1 cellular context compared by ENCODE assay signal in the genomic region with DNA sequence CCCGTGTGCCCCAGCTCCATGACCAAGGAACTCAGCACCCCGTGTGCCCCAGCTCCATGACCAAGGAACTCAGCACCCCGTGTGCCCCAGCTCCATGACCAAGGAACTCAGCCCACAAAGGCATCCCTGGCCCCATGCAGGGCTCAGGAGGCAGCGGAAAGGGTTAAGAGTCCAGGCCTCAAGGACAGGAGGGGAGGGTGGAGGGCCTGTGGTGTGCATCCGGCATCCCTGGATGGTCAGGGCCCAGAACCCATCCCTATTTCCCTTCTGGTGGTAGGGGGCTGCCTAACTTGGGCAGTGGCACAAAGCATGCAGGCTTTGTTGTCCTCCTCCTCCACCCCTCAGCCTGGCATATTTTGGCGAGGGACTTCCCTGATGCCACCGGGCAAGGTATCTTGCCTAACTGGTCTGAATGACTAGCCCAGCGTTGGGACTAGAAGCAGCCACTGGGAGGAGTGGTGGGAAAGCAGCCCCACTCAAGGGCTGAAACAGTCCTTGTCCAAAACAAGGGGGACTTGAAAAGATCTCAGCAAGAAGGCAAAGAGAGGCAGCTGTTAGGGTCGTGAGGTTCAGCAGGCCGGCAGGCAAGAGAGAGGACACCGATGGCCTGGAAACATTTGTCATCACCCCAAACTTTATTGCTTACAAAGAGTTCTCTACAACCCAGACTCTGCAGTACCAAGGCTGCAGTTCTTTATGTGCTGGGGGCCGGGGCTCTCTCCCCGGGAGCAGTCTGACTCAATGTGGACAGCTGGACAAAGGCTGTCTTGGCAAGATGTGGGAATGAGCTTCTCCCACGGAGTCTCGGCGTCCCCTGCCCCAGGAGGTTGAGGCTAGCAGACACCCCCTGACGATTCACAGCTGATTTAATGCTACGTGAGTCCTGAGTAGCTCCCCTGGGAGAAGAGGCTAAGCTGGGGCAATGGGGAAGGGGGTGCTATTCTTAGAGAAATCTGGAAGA.
TF ChIP-seq lines count a peak whose summit lies in the region.

No MANE protein-coding gene starts in this region.

TF ChIP-seq in H1, 55 proteins besides CTCF, POLR2A, EP300 and RAD21:
- TF ChIP-seq NANOG (IDR thresholded peaks at IDR 0.05; ENCODE audit: insufficient read depth, low read depth, low read length, poor library complexity, severe bottlenecking) = no peak
- TF ChIP-seq SUZ12 (IDR thresholded peaks at IDR 0.05; ENCODE audit: low read length) = no peak
TF ChIP-seq in H1: peak in this region for 0.
